In genomic region chr10:122329416-122329815, GRCh38 we compare ENCODE assay signal across 21 cellular contexts. TPM values are rescaled to one million over a fixed set of nuclear protein-coding genes. Genes with fewer than 3 reads are reported as not detected.
"Had no signal": no experiment of that assay in that cellular context is flagged by ENCODE, and none has a peak within 500 bp of the region (broad histone marks: within the 10 kb centered on the region; RNA-seq: fewer than 3 reads in every experiment).

No MANE protein-coding gene starts in this region.

- H3K27ac ChIP-seq: heart right ventricle, neutrophil, suprapubic skin, tibial artery, upper lobe of right lung, vagina had no signal

- H3K4me3 ChIP-seq: heart right ventricle, mucosa of descending colon, suprapubic skin, tibial artery, upper lobe of right lung, vagina had no signal

- DNase-seq: effector memory CD4-positive, alpha-beta T cell; heart right ventricle; kidney glomerular epithelial cell; mammary epithelial cell; mucosa of descending colon; naive thymus-derived CD8-positive, alpha-beta T cell; posterior cingulate gyrus; small intestine; stimulated activated CD4-positive, alpha-beta T cell treated with anti-CD3 and anti-CD28 coated beads, Interleukin-12 subunit alpha, Interleukin-12 subunit beta, amount 100 ng/mL, for 4 hours; stimulated activated naive CD4-positive, alpha-beta T cell treated with Interleukin-2 at 50 U/mL for 16 hours; tibial artery; upper lobe of right lung had no signal

- H3K36me3 ChIP-seq: heart right ventricle, neutrophil, suprapubic skin, tibial artery, upper lobe of right lung, vagina had no signal

- H3K4me1 ChIP-seq: heart right ventricle, suprapubic skin, tibial artery, upper lobe of right lung, vagina had no signal

- H3K27me3 ChIP-seq: heart right ventricle, suprapubic skin, tibial artery, vagina had no signal

- H3K9me3 ChIP-seq: heart right ventricle, mucosa of descending colon, neutrophil, suprapubic skin, tibial artery, upper lobe of right lung, vagina had no signal

- ATAC-seq: esophagus mucosa; naive thymus-derived CD8-positive, alpha-beta T cell; upper lobe of right lung had no signal

RNA-seq across cellular contexts. Expression of gene BTBD16, which starts 58.3 kb away (rescaled TPM):
- total RNA-seq: fibroblast of lung; frontal cortex; naive thymus-derived CD8-positive, alpha-beta T cell; osteoblast; pulmonary artery endothelial cell; vagina had no signal
- polyA plus RNA-seq: fibroblast of lung; naive thymus-derived CD8-positive, alpha-beta T cell; neural cell had no signal
